8 cellular contexts compared by ENCODE assay signal in genomic region chr5:170720984-170721383, GRCh38.
"Had no signal": no experiment of that assay in that cellular context is flagged by ENCODE, and none has a peak within 500 bp of the region (broad histone marks: within the 10 kb centered on the region; RNA-seq: fewer than 3 reads in every experiment).

No MANE protein-coding gene starts in this region.

- H3K4me3 ChIP-seq: GM23248, K562 had no signal

- H2AFZ ChIP-seq: GM23248 had no signal

- H3K9ac ChIP-seq: GM23248 had no signal

- DNase-seq: GM23248, GOT3, H9, HCEC 1CT, IMR-90 had no signal

- ATAC-seq: K562 had no signal

- FAIRE-seq: H54, HTR-8/SVneo, K562 had no signal

- H3K27ac ChIP-seq: GM23248 had no signal
